Comparison of ENCODE assay signal across 9 cellular contexts in the genomic region with DNA sequence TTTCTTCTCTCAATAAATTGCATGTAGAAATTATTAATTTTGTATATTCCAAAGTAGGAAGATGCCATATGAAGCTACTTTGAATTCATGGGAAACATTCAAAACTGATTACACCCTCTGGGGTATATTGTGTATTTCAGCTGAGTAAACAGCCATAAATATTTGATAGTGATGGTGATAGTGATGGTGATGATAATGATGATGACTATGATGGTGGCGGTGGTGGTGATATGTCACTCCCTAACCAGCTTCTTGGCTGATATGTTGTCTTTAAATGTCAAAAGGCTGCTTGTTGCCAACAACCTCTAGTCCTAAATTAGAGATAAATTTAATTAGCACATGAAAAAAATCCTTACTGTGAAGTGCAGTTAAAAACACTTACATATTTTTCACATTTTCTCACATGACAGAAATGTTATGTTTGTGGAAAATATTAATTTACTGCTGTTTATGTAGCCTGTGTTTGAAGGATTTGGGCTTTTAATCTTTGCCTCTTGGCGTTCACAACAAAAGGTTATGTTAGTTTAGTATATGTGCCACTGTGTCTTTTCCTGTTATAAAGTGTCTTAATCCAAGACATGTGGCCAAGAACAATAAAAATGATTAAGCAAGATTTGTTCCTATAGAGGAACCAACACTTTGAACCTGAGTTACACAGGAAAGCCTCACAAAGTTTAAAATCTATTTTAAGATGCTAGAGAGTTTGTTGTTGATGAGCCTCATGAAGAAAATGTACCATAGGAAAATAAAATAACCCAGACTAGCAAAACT.
DNase-seq lines count a peak whose midpoint lies in the region; ATAC-seq and TF ChIP-seq lines count a peak whose summit lies in the region.
"Had no signal": no experiment of that assay in that cellular context is flagged by ENCODE, and none has a peak within 500 bp of the region (broad histone marks: within the 10 kb centered on the region; RNA-seq: fewer than 3 reads in every experiment).

No MANE protein-coding gene starts in this region.

- peak; percentile 31 for TF ChIP-seq EP300 in transverse colon (IDR thresholded peaks at IDR 0.05; ENCODE audit: low read depth)

- intact Hi-C loops in activated CD4-positive, alpha-beta T cell treated with anti-CD3 and anti-CD28 coated beads, Interleukin-2, amount 10 ng/mL, durations not matched to agents 24 days and 14 days (cut with micrococcal nuclease), result loop anchor here (1.0 kb wide), 2 partner anchors 12 to 24 kb away; no protein-coding TSS in a partner anchor
- intact Hi-C loops in colonic mucosa (cut with DNase I) (no loop called here), transverse colon (cut with DNase I; ENCODE audit: low total_unique reads) (no loop called here)

- in situ Hi-C loops in transverse colon (cut with MboI; ENCODE audit: low pct_ligation_motif_present in 1 of 4, low pct_unique_long_range_greater_than_20kb in 1 of 4, low sequenced_read_pairs in 3 of 4), result no loop called here

- H3K36me3 ChIP-seq in colonic mucosa (no peaks in the 10 kb centered on the region), mucosa of rectum (ENCODE audit: control insufficient read depth in 2 of 2, insufficient read depth in 2 of 2, low read length in 2 of 2) (peaks cover 0 to 3% of the 10 kb centered on the region in 2 donors), transverse colon (no peaks in the 10 kb centered on the region)

- peaks cover 16% of the 10 kb centered on the region for H3K36me3 Mint-ChIP-seq in activated CD4-positive, alpha-beta T cell treated with anti-CD3 and anti-CD28 coated beads, Interleukin-2, amount 10 ng/mL, durations not matched to agents 24 days and 14 days (ENCODE audit: low read depth)

- DNase-seq in activated CD4-positive, alpha-beta T cell treated with anti-CD3 and anti-CD28 coated beads, Interleukin-2, amount 10 ng/mL, durations not matched to agents 24 days and 14 days, result no peak
- DNase-seq in activated CD4-positive, alpha-beta T cell treated with anti-CD3 and anti-CD28 coated beads, Interleukin-2, amount 50 U/mL, for 48 hours, result no peak
- DNase-seq in colonic mucosa (no peak), transverse colon (no peak), islet precursor cell (no peak)
- no peak for DNase-seq in activated CD4-positive, CD25-positive, alpha-beta regulatory T cell treated with anti-CD3 and anti-CD28 coated beads, Interleukin-2, amount 50 U/mL, for 72 hours
- DNase-seq: activated CD4-positive, alpha-beta T cell treated with anti-CD3 and anti-CD28 coated beads, Interleukin-2, amount 50 U/mL, for 4 hours had no signal

- H3K9ac ChIP-seq in colonic mucosa (ENCODE audit: low read depth in 2 of 2, low read length in 2 of 2) (no peak overlapping the region), mucosa of rectum (ENCODE audit: low read depth in 1 of 2, low read length in 2 of 2) (peak overlapping the region; percentile 16 to 32)

- H3K4me1 ChIP-seq in colonic mucosa (peaks cover 5% of the 10 kb centered on the region), mucosa of rectum (ENCODE audit: control insufficient read depth in 2 of 2, insufficient read depth in 2 of 2, low read length in 2 of 2) (peaks cover 10 to 11% of the 10 kb centered on the region in 2 donors), transverse colon (peaks cover 15 to 47% (median 23%) of the 10 kb centered on the region in 4 donors)

- H3K4me1 Mint-ChIP-seq in activated CD4-positive, alpha-beta T cell treated with anti-CD3 and anti-CD28 coated beads, Interleukin-2, amount 10 ng/mL, durations not matched to agents 24 days and 14 days, result peaks cover 36% of the 10 kb centered on the region

- no peak for ATAC-seq in GM18517 (IDR thresholded peaks at IDR 0.05; ENCODE audit: unreplicated experiment)

- WGBS in transverse colon (ENCODE audit: low coverage in 1 of 2), 2 donors, result 27 to 36% methylated on average over 2 of the region's 2 CpGs

- H3K9me3 Mint-ChIP-seq in activated CD4-positive, alpha-beta T cell treated with anti-CD3 and anti-CD28 coated beads, Interleukin-2, amount 10 ng/mL, durations not matched to agents 24 days and 14 days, result no peaks in the 10 kb centered on the region

- no peak for TF ChIP-seq POLR2A in transverse colon (IDR thresholded peaks at IDR 0.05)

- H3K9me3 ChIP-seq in colonic mucosa (no peaks in the 10 kb centered on the region), mucosa of rectum (ENCODE audit: control insufficient read depth in 2 of 2, low read length in 2 of 2) (no peaks in the 10 kb centered on the region), transverse colon (no peaks in the 10 kb centered on the region)

- peak overlapping the region; percentile 34 for H3K27ac Mint-ChIP-seq in activated CD4-positive, alpha-beta T cell treated with anti-CD3 and anti-CD28 coated beads, Interleukin-2, amount 10 ng/mL, durations not matched to agents 24 days and 14 days

- H3K4me3 Mint-ChIP-seq in activated CD4-positive, alpha-beta T cell treated with anti-CD3 and anti-CD28 coated beads, Interleukin-2, amount 10 ng/mL, durations not matched to agents 24 days and 14 days, result peak overlapping the region; percentile 55

- no peaks in the 10 kb centered on the region for H3K27me3 Mint-ChIP-seq in activated CD4-positive, alpha-beta T cell treated with anti-CD3 and anti-CD28 coated beads, Interleukin-2, amount 10 ng/mL, durations not matched to agents 24 days and 14 days

- TF ChIP-seq CTCF in colonic mucosa (IDR thresholded peaks at IDR 0.05) (no peak), transverse colon (IDR thresholded peaks at IDR 0.05) (no peak)

- peak overlapping the region; percentile 64 for H3K27ac ChIP-seq in colonic mucosa
- peak overlapping the region; percentile 24 to 38 for H3K27ac ChIP-seq in mucosa of rectum (ENCODE audit: low read depth in 2 of 2, low read length in 2 of 2)
- H3K27ac ChIP-seq in transverse colon, result peak overlapping the region; percentile 74 to 82 (median 80)

- no peak overlapping the region for H3K4me3 ChIP-seq in colonic mucosa
- no peak overlapping the region for H3K4me3 ChIP-seq in mucosa of rectum (ENCODE audit: low read length in 2 of 2)
- no peak overlapping the region for H3K4me3 ChIP-seq in transverse colon

- no peaks in the 10 kb centered on the region for H3K27me3 ChIP-seq in colonic mucosa
- no peaks in the 10 kb centered on the region for H3K27me3 ChIP-seq in mucosa of rectum (ENCODE audit: control insufficient read depth in 2 of 2, insufficient read depth in 2 of 2, low read length in 2 of 2)
- H3K27me3 ChIP-seq in transverse colon, result no peaks in the 10 kb centered on the region

Comparison
In these comparisons a context has a peak if more than half of its experiments do, and no peak if none do; other contexts are left out.
1. H3K9ac ChIP-seq: peak in mucosa of rectum (2 of 2); none in colonic mucosa (0 of 2).
2. Peak in every context shown above with its lines, with median percentiles within 50 percentile points of each other: H3K27ac ChIP-seq.